ENCODE assay signal across 20 cellular contexts in genomic region chr16:53982631-53983042, GRCh38.
DNase-seq lines count a peak whose midpoint lies in the region; ATAC-seq, FAIRE-seq and TF ChIP-seq lines count a peak whose summit lies in the region.
"Had no signal": no experiment of that assay in that cellular context is flagged by ENCODE, and none has a peak within 500 bp of the region (broad histone marks: within the 10 kb centered on the region; RNA-seq: fewer than 3 reads in every experiment).

No MANE protein-coding gene starts in this region.

- TF ChIP-seq CTCF in bronchial epithelial cell (IDR thresholded peaks at IDR 0.05; ENCODE audit: insufficient read depth, low read length, severe bottlenecking), result no peak
- no peak for TF ChIP-seq CTCF in mucosa of descending colon (IDR thresholded peaks at IDR 0.05)

- no peak for FAIRE-seq in bronchial epithelial cell (lab: Jason Lieb, UNC)
- FAIRE-seq: GM12891, GM19239 had no signal

- ATAC-seq in left lobe of liver, result peak; percentile 93
- no peak for ATAC-seq in HG02642 (IDR thresholded peaks at IDR 0.05; ENCODE audit: poor library complexity, unreplicated experiment)
- no peak for ATAC-seq in mucosa of descending colon
- ATAC-seq: CD8-positive, alpha-beta T cell had no signal

- no peaks in the 10 kb centered on the region for H3K36me3 ChIP-seq in bronchial epithelial cell (ENCODE audit: control insufficient read depth, insufficient read depth, low read length)
- no peaks in the 10 kb centered on the region for H3K36me3 ChIP-seq in mucosa of descending colon (ENCODE audit: low read depth)

- intact Hi-C loops in mucosa of descending colon (cut with DNase I, micrococcal nuclease), result no loop called here

- no peak overlapping the region for H3K4me3 ChIP-seq in bronchial epithelial cell (ENCODE audit: low read depth, low read length)
- H3K4me3 ChIP-seq in mucosa of descending colon, result no peak overlapping the region
- H3K4me3 ChIP-seq: BLaER1 treated with 17β-estradiol and CSF1 and Interleukin-3, amounts not matched to agents 10 nM and 100 nM; GM23248 had no signal

- peak; percentile 5 for DNase-seq in NCI-H69 (lab: John Stamatoyannopoulos, UW)
- peak; percentile 44 for DNase-seq in bronchial epithelial cell (ENCODE audit: low read depth)
- DNase-seq in left lobe of liver (ENCODE audit: low spot score), result no peak
- peak; percentile 17 for DNase-seq in midbrain (lab: John Stamatoyannopoulos, UW)
- DNase-seq in activated T-cell treated with anti-CD3 and anti-CD28 coated beads, Interleukin-2, amount 50 U/mL, for 1 hour, result no peak
- DNase-seq in mucosa of descending colon, result no peak
- DNase-seq: CD8-positive, alpha-beta T cell; GM23248; HCEC 1CT; NCI-H1092 treated with DMSO at 0.1 percent for 48 hours; NCI-H146; NCI-H2029 treated with DMSO at 0.1 percent for 48 hours; NCI-H2171 treated with DMSO at 0.1 percent for 48 hours; NCI-H446 treated with DMSO at 0.1 percent for 48 hours; NK-92 treated with Interleukin-12 subunit alpha and Interleukin-12 subunit beta, amount 100 ng/mL, for 24 hours; SIG-M5 had no signal

- no peaks in the 10 kb centered on the region for H3K9me3 ChIP-seq in mucosa of descending colon
- H3K9me3 ChIP-seq: BLaER1 treated with 17β-estradiol and CSF1 and Interleukin-3, amounts not matched to agents 10 nM and 100 nM had no signal

- H3K4me1 ChIP-seq in mucosa of descending colon (ENCODE audit: low read depth), result no peaks in the 10 kb centered on the region
- H3K4me1 ChIP-seq: BLaER1 treated with 17β-estradiol and CSF1 and Interleukin-3, amounts not matched to agents 10 nM and 100 nM had no signal

- H3K27me3 ChIP-seq in bronchial epithelial cell (ENCODE audit: control insufficient read depth, insufficient read depth, low read length), result no peaks in the 10 kb centered on the region
- H3K27me3 ChIP-seq: BLaER1 treated with 17β-estradiol and CSF1 and Interleukin-3, amounts not matched to agents 10 nM and 100 nM had no signal

Comparison
In these comparisons a context has a peak if more than half of its experiments do, and no peak if none do; other contexts are left out.
1. DNase-seq: peak in NCI-H69 (single experiment), bronchial epithelial cell (single experiment) and midbrain (single experiment); none in left lobe of liver (single experiment), activated T-cell treated with anti-CD3 and anti-CD28 coated beads, Interleukin-2, amount 50 U/mL, for 1 hour (single experiment) and mucosa of descending colon (0 of 3).